Comparison of ENCODE assay signal across 23 cellular contexts in genomic region chr9:85871008-85871407, GRCh38.
"Had no signal": no experiment of that assay in that cellular context is flagged by ENCODE, and none has a peak within 500 bp of the region (broad histone marks: within the 10 kb centered on the region; RNA-seq: fewer than 3 reads in every experiment).

No MANE protein-coding gene starts in this region.

- H3K27ac Mint-ChIP-seq: activated naive CD8-positive, alpha-beta T cell; nephron progenitor cell; T-helper 2 cell treated with Interferon-gamma antibody and Interleukin-4, amounts not matched to agents 5 μg/mL and 100 μg/mL, for 36 hours had no signal

- H3K9me3 Mint-ChIP-seq: T-helper 2 cell treated with Interferon-gamma antibody and Interleukin-4, amounts not matched to agents 5 μg/mL and 100 μg/mL, for 36 hours had no signal

- H3K4me1 ChIP-seq: gastrocnemius medialis, suprapubic skin, tibial artery had no signal

- H3K4me3 Mint-ChIP-seq: activated naive CD8-positive, alpha-beta T cell; nephron progenitor cell; T-helper 2 cell treated with Interferon-gamma antibody and Interleukin-4, amounts not matched to agents 5 μg/mL and 100 μg/mL, for 36 hours had no signal

- H3K27me3 ChIP-seq: gastrocnemius medialis, neutrophil, sigmoid colon, suprapubic skin, tibial artery had no signal

- H3K27ac ChIP-seq: gastrocnemius medialis, neutrophil, sigmoid colon, suprapubic skin, tibial artery had no signal

- H3K4me3 ChIP-seq: gastrocnemius medialis, mucosa of descending colon, sigmoid colon, suprapubic skin, tibial artery had no signal

- H3K27me3 Mint-ChIP-seq: activated naive CD8-positive, alpha-beta T cell had no signal

- H3K36me3 ChIP-seq: gastrocnemius medialis, neutrophil, sigmoid colon, suprapubic skin, tibial artery had no signal

- ATAC-seq: gastrocnemius medialis, left ventricle myocardium superior, mucosa of descending colon had no signal

- DNase-seq: activated CD4-positive, alpha-beta T cell treated with anti-CD3 and anti-CD28 coated beads for 48 hours; activated CD4-positive, alpha-beta T cell treated with anti-CD3 and anti-CD28 coated beads, Interleukin-2, amount 50 U/mL, for 48 hours; activated CD8-positive, alpha-beta memory T cell treated with anti-CD3 and anti-CD28 coated beads for 24 hours; activated effector memory CD4-positive, alpha-beta T cell treated with Interleukin-2 at 50 U/mL for 16 hours; activated naive CD4-positive, alpha-beta T cell treated with Interleukin-2 at 50 U/mL for 16 hours; anterior cingulate cortex; dermis blood vessel endothelial cell; effector CD4-positive, alpha-beta T cell; gastrocnemius medialis; glutamatergic neuron; islet precursor cell; left ventricle myocardium superior; mucosa of descending colon; nephron progenitor cell; sigmoid colon; small intestine; stimulated activated CD4-positive, alpha-beta T cell treated with anti-CD3 and anti-CD28 coated beads, Interleukin-1b, Interleukin-23, amount 100 ng/mL, for 48 hours; stimulated activated naive CD4-positive, alpha-beta T cell; tibial artery had no signal

- H3K9me3 ChIP-seq: gastrocnemius medialis, mucosa of descending colon, neutrophil, sigmoid colon, suprapubic skin, tibial artery had no signal
